ENCODE assay signal across 1 cellular context in the genomic region with DNA sequence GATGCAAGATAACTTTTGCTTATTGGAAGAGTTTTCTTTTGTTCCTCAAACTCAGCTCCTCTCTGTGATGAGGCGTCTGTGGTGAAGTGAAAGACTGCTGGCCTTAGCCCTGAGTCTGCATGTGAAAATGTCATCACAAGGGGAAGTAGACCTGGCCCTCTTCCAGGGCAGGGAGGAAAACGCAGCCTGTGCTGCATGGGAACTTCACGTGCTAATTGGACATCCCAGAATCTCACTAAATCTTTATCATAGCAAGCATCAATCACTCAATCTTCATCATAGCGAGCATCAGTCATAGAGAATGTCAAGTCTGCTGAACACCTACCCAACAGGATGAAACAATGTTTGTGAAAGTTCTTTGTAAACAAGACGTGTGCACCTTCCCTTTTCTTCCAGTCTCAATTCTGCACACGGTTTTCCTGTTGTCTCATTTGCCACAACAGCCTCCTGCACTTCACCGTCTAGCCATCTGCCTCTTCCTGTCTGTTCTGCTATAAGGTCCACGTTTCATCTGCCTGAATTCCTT.
TF ChIP-seq lines count a peak whose summit lies in the region.

No MANE protein-coding gene starts in this region.

TF ChIP-seq in GM12878, 131 proteins besides CTCF, POLR2A, EP300 and RAD21 (continued from another document):
- TF ChIP-seq ZBTB33 (IDR thresholded peaks at IDR 0.05) (no peak), RCOR1 (conservative IDR thresholded peaks at IDR 0.05; ENCODE audit: low read depth, low read length) (no peak), SIN3A (IDR thresholded peaks at IDR 0.05; ENCODE audit: low read depth, low read length) (no peak), FOS (IDR thresholded peaks at IDR 0.05; ENCODE audit: borderline replicate concordance, extremely low read depth, insufficient read length) (no peak), SMC3 (IDR thresholded peaks at IDR 0.05; ENCODE audit: borderline replicate concordance, low read length) (no peak), SMARCA5 (IDR thresholded peaks at IDR 0.05) (no peak), MTA2 (IDR thresholded peaks at IDR 0.05; ENCODE audit: low read depth) (0 out of 2 replicates have a peak, but pooled peaks have one; percentile 24), REST (IDR thresholded peaks at IDR 0.05; ENCODE audit: low read depth, low read length) (no peak), CREB1 (IDR thresholded peaks at IDR 0.05; ENCODE audit: low read depth) (no peak), POU2F2 (IDR thresholded peaks at IDR 0.05; ENCODE audit: borderline replicate concordance, low read depth, low read length) (0 out of 3 replicates have a peak, but pooled peaks have one; percentile 10), ZNF217 (IDR thresholded peaks at IDR 0.05) (no peak), ETV6 (conservative IDR thresholded peaks at IDR 0.05 in 1 of 2, IDR thresholded peaks at IDR 0.05 in 1 of 2; ENCODE audit: borderline replicate concordance in 1 of 2, low read depth in 1 of 2) (no peak), SMAD1 (IDR thresholded peaks at IDR 0.05; ENCODE audit: low read depth, partially characterized antibody) (peak; percentile 47)
- TF ChIP-seq, protein P1, sequence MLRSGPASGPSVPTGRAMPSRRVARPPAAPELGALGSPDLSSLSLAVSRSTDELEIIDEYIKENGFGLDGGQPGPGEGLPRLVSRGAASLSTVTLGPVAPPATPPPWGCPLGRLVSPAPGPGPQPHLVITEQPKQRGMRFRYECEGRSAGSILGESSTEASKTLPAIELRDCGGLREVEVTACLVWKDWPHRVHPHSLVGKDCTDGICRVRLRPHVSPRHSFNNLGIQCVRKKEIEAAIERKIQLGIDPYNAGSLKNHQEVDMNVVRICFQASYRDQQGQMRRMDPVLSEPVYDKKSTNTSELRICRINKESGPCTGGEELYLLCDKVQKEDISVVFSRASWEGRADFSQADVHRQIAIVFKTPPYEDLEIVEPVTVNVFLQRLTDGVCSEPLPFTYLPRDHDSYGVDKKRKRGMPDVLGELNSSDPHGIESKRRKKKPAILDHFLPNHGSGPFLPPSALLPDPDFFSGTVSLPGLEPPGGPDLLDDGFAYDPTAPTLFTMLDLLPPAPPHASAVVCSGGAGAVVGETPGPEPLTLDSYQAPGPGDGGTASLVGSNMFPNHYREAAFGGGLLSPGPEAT (IDR thresholded peaks at IDR 0.05; ENCODE audit: low read depth): no peak; the same call in 1 of the 2 replicates
- TF ChIP-seq, protein P2, sequence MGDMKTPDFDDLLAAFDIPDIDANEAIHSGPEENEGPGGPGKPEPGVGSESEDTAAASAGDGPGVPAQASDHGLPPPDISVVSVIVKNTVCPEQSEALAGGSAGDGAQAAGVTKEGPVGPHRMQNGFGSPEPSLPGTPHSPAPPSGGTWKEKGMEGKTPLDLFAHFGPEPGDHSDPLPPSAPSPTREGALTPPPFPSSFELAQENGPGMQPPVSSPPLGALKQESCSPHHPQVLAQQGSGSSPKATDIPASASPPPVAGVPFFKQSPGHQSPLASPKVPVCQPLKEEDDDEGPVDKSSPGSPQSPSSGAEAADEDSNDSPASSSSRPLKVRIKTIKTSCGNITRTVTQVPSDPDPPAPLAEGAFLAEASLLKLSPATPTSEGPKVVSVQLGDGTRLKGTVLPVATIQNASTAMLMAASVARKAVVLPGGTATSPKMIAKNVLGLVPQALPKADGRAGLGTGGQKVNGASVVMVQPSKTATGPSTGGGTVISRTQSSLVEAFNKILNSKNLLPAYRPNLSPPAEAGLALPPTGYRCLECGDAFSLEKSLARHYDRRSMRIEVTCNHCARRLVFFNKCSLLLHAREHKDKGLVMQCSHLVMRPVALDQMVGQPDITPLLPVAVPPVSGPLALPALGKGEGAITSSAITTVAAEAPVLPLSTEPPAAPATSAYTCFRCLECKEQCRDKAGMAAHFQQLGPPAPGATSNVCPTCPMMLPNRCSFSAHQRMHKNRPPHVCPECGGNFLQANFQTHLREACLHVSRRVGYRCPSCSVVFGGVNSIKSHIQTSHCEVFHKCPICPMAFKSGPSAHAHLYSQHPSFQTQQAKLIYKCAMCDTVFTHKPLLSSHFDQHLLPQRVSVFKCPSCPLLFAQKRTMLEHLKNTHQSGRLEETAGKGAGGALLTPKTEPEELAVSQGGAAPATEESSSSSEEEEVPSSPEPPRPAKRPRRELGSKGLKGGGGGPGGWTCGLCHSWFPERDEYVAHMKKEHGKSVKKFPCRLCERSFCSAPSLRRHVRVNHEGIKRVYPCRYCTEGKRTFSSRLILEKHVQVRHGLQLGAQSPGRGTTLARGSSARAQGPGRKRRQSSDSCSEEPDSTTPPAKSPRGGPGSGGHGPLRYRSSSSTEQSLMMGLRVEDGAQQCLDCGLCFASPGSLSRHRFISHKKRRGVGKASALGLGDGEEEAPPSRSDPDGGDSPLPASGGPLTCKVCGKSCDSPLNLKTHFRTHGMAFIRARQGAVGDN (IDR thresholded peaks at IDR 0.05): peak; percentile 74
